ENCODE assay signal across 8 cellular contexts in genomic region chr4:157217708-157218107, GRCh38. TPM values are rescaled to one million over a fixed set of nuclear protein-coding genes. Genes with fewer than 3 reads are reported as not detected.
DNase-seq lines count a peak whose midpoint lies in the region; ATAC-seq and TF ChIP-seq lines count a peak whose summit lies in the region.

No MANE protein-coding gene starts in this region.

- H3K36me3 ChIP-seq in HEK293 (ENCODE audit: control insufficient read depth in 2 of 2, insufficient read depth in 1 of 2, low read length in 2 of 2): no peaks in the 10 kb centered on the region

- no peaks in the 10 kb centered on the region; the same call in 1 of the 2 replicates for H3K4me1 ChIP-seq in HEK293 (ENCODE audit: control insufficient read depth, insufficient read depth, low read length)

- POLR2A ChIA-PET in HEK293 (lab: Yijun Ruan, JAX): no interaction called here

- intact Hi-C loops in Right ventricle myocardium inferior (cut with DNase I): loop anchor here (10.0 kb wide), 1 partner anchor 757 kb away; no protein-coding TSS in a partner anchor

- H3K27ac ChIP-seq in HEK293 (ENCODE audit: extremely low read depth, low read depth, low read length): no peak overlapping the region

- CTCF ChIA-PET in HEK293 (lab: Yijun Ruan, JAX): interaction anchor here (0.8 kb wide), 1 partner anchor 18 kb away, joined by 3 read pairs; no protein-coding TSS in a partner anchor

- H3K4me3 ChIP-seq in AG10803 (ENCODE audit: low read length) (no peak overlapping the region), HEK293 (ENCODE audit: low read depth, low read length) (no peak overlapping the region), WI38 (ENCODE audit: low read depth, low read length) (no peak overlapping the region)

- no peaks in the 10 kb centered on the region for H3K9me3 ChIP-seq in HEK293 (ENCODE audit: control insufficient read depth, insufficient read depth, low read depth, low read length)

- ATAC-seq in HG03521 (IDR thresholded peaks at IDR 0.05; ENCODE audit: unreplicated experiment): no peak
- no peak for ATAC-seq in HG02885 (IDR thresholded peaks at IDR 0.05; ENCODE audit: poor library complexity, unreplicated experiment)
- ATAC-seq in Right ventricle myocardium inferior: no peak

- TF ChIP-seq CTCF in AG10803 (conservative IDR thresholded peaks at IDR 0.05; ENCODE audit: low read length) (peak; percentile 66), HEK293 (tag by site-specific recombination; IDR thresholded peaks at IDR 0.05) (no peak), WI38 (IDR thresholded peaks at IDR 0.05; ENCODE audit: low read depth, low read length) (peak; percentile 32; the same call in 1 of the 2 replicates)

- DNase-seq in AG10803 (ENCODE audit: low read depth) (peak; percentile 20), kidney glomerular epithelial cell (lab: John Stamatoyannopoulos, UW) (peak; percentile 27), Right ventricle myocardium inferior (ENCODE audit: missing footprints) (no peak), HK-2 (ENCODE audit: unreplicated experiment) (no peak)

TF ChIP-seq in HEK293, 187 proteins besides CTCF, POLR2A, EP300 and RAD21:
- no peak for TF ChIP-seq ZNF155 (tag by site-specific recombination; IDR thresholded peaks at IDR 0.05)
- TF ChIP-seq ZNF654 (tag by site-specific recombination; IDR thresholded peaks at IDR 0.05; ENCODE audit: low read depth): peak; percentile 26; the same call in 1 of the 2 replicates

RNA-seq across cellular contexts. Expression of gene GRIA2, which starts 2.8 kb away (rescaled TPM):
- not detected for total RNA-seq in Right ventricle myocardium inferior

Comparison
In these comparisons a context has a peak if more than half of its experiments do, and no peak if none do; other contexts are left out.
1. DNase-seq: peak in AG10803 (single experiment) and kidney glomerular epithelial cell (single experiment); none in Right ventricle myocardium inferior (single experiment) and HK-2 (single experiment).